ENCODE assay signal across 7 cellular contexts in genomic region chr9:128550226-128550625, GRCh38. TPM values are rescaled to one million over a fixed set of nuclear protein-coding genes. Genes with fewer than 3 reads are reported as not detected.
DNase-seq lines count a peak whose midpoint lies in the region; ATAC-seq and TF ChIP-seq lines count a peak whose summit lies in the region.

No MANE protein-coding gene starts in this region.

- peak overlapping the region in 8 of 10 donors; percentile 91 to 99 (median 96) for H3K27ac Mint-ChIP-seq in naive thymus-derived CD8-positive, alpha-beta T cell

- H3K4me3 Mint-ChIP-seq in naive thymus-derived CD8-positive, alpha-beta T cell: peak overlapping the region in 4 of 10 donors; percentile 26 to 76 (median 54)

- ATAC-seq in naive thymus-derived CD8-positive, alpha-beta T cell: no peak
- ATAC-seq in GM19023 (IDR thresholded peaks at IDR 0.05; ENCODE audit: unreplicated experiment): no peak

- H3K36me3 Mint-ChIP-seq in naive thymus-derived CD8-positive, alpha-beta T cell: peaks cover 0 to 2% (median 0%) of the 10 kb centered on the region in 3 donors

- peak overlapping the region; percentile 93 for H3K27ac ChIP-seq in VCaP
- H3K27ac ChIP-seq in stomach: peak overlapping the region; percentile 5 to 99 (median 96)

- H3K27me3 ChIP-seq in adipocyte (replicated peaks; ENCODE audit: control insufficient read depth, insufficient read depth, low read length) (no peaks in the 10 kb centered on the region), stomach (no peaks in the 10 kb centered on the region)

- H3K4me3 ChIP-seq in adipocyte (ENCODE audit: low read length) (peak overlapping the region; percentile 29), stomach (no peak overlapping the region)

- peaks cover 10 to 22% (median 19%) of the 10 kb centered on the region in 4 donors for H3K4me1 Mint-ChIP-seq in naive thymus-derived CD8-positive, alpha-beta T cell

- WGBS in stomach, 5 donors: 68 to 81% (median 76%) methylated on average over 2 of the region's 2 CpGs

- H3K4me1 ChIP-seq in adipocyte (ENCODE audit: control insufficient read depth, insufficient read depth, low read length): peaks cover 47% of the 10 kb centered on the region
- H3K4me1 ChIP-seq in stomach: peaks cover 26 to 51% (median 40%) of the 10 kb centered on the region in 4 donors

- no peak for TF ChIP-seq POLR2A in stomach (IDR thresholded peaks at IDR 0.05)

- peak overlapping the region; percentile 82 for H3K9ac ChIP-seq in adipocyte (ENCODE audit: low read length)

- intact Hi-C loops in stomach (cut with DNase I; ENCODE audit: low total_unique reads): no loop called here

- no peaks in the 10 kb centered on the region for H3K36me3 ChIP-seq in adipocyte (ENCODE audit: control insufficient read depth, insufficient read depth, low read length, severe bottlenecking)
- H3K36me3 ChIP-seq in stomach: no peaks in the 10 kb centered on the region

- POLR2A ChIA-PET in naive thymus-derived CD8-positive, alpha-beta T cell (lab: Charles Lee): interaction anchor here (3.9 kb wide), 1 partner anchor 46 kb away, joined by 19 read pairs; the partner anchor contains the start of gene GLE1

- no peak for TF ChIP-seq CTCF in VCaP (conservative IDR thresholded peaks at IDR 0.05)
- no peak for TF ChIP-seq CTCF in stomach (IDR thresholded peaks at IDR 0.05)

- no peak for DNase-seq in adipocyte (ENCODE audit: low read depth)
- DNase-seq in naive thymus-derived CD8-positive, alpha-beta T cell: no peak
- no peak for DNase-seq in stomach
- DNase-seq in GM03348 (ENCODE audit: low spot score): no peak
- no peak for DNase-seq in NCI-H524 treated with DMSO at 0.1 percent for 48 hours (lab: John Stamatoyannopoulos, UW)

- TF ChIP-seq EP300 in stomach (IDR thresholded peaks at IDR 0.05): no peak

- H3K9me3 Mint-ChIP-seq in naive thymus-derived CD8-positive, alpha-beta T cell: no peaks in the 10 kb centered on the region

- H3K27me3 Mint-ChIP-seq in naive thymus-derived CD8-positive, alpha-beta T cell: no peaks in the 10 kb centered on the region

- no peaks in the 10 kb centered on the region for H3K9me3 ChIP-seq in adipocyte (ENCODE audit: control insufficient read depth, low read length)
- H3K9me3 ChIP-seq in stomach: no peaks in the 10 kb centered on the region

RNA-seq across cellular contexts. Expression of gene SPTAN1, which starts 2.2 kb away (rescaled TPM):
- total RNA-seq in naive thymus-derived CD8-positive, alpha-beta T cell: 100 to 1,000 TPM; 395 to 402 TPM
- 100 to 1,000 TPM in 1 of 3 donors, 10 to 100 TPM in 2; 38.2 to 117 (median 57.5) TPM for polyA plus RNA-seq in naive thymus-derived CD8-positive, alpha-beta T cell
- total RNA-seq in stomach: 100 to 1,000 TPM; 272 to 726 (median 399) TPM
- polyA plus RNA-seq in stomach: 100 to 1,000 TPM in 1 of 3 donors, 10 to 100 TPM in 2; 41.4 to 104 (median 49.0) TPM

RNA-seq across cellular contexts. Expression of gene GLE1, which starts 45.7 kb away (rescaled TPM):
- 10 to 100 TPM; 26.4 to 30.7 TPM for total RNA-seq in naive thymus-derived CD8-positive, alpha-beta T cell
- 10 to 100 TPM; 17.4 to 27.9 (median 24.9) TPM for polyA plus RNA-seq in naive thymus-derived CD8-positive, alpha-beta T cell
- total RNA-seq in stomach: 10 to 100 TPM; 12.7 to 33.5 (median 23.9) TPM
- polyA plus RNA-seq in stomach: 10 to 100 TPM; 10.3 to 14.7 (median 10.8) TPM
